Comparison of ENCODE assay signal across 24 cellular contexts in genomic region chr12:32515137-32515860, GRCh38.
DNase-seq lines count a peak whose midpoint lies in the region; ATAC-seq and TF ChIP-seq lines count a peak whose summit lies in the region.
"Had no signal": no experiment of that assay in that cellular context is flagged by ENCODE, and none has a peak within 500 bp of the region (broad histone marks: within the 10 kb centered on the region; RNA-seq: fewer than 3 reads in every experiment).

No MANE protein-coding gene starts in this region.

- no peaks in the 10 kb centered on the region for H3K27me3 ChIP-seq in endodermal cell (ENCODE audit: control insufficient read depth, insufficient read depth, low read length, poor library complexity, severe bottlenecking)
- H3K27me3 ChIP-seq: hepatocyte, spleen, testis had no signal

- peak overlapping the region; percentile 87 for H3K27ac Mint-ChIP-seq in endodermal cell
- peak overlapping the region; percentile 28 for H3K27ac Mint-ChIP-seq in type B pancreatic cell
- H3K27ac Mint-ChIP-seq: activated naive CD4-positive, alpha-beta T cell treated with anti-CD3 and anti-CD28 coated beads, Interleukin-2, amount 50 U/mL, for 24 hours; CD4-positive, alpha-beta memory T cell; mesothelial cell of epicardium had no signal

- H3K9me3 Mint-ChIP-seq in endodermal cell, result no peaks in the 10 kb centered on the region
- no peaks in the 10 kb centered on the region for H3K9me3 Mint-ChIP-seq in type B pancreatic cell
- H3K9me3 Mint-ChIP-seq: activated naive CD4-positive, alpha-beta T cell treated with anti-CD3 and anti-CD28 coated beads, Interleukin-2, amount 50 U/mL, for 24 hours; CD4-positive, alpha-beta memory T cell; mesothelial cell of epicardium had no signal

- H3K4me1 ChIP-seq in endodermal cell (ENCODE audit: control insufficient read depth, insufficient read depth, low read length), result peaks cover 12% of the 10 kb centered on the region
- H3K4me1 ChIP-seq: testis had no signal

- peaks cover 7% of the 10 kb centered on the region for H3K36me3 ChIP-seq in endodermal cell (ENCODE audit: control insufficient read depth, insufficient read depth, low read length)
- H3K36me3 ChIP-seq: spleen, WERI-Rb-1 had no signal

- ATAC-seq in Right ventricle myocardium inferior, result no peak

- H3K4me1 Mint-ChIP-seq in endodermal cell (peaks cover 35% of the 10 kb centered on the region), type B pancreatic cell (ENCODE audit: unreplicated experiment) (no peaks in the 10 kb centered on the region)
- H3K4me1 Mint-ChIP-seq: activated naive CD4-positive, alpha-beta T cell treated with anti-CD3 and anti-CD28 coated beads, Interleukin-2, amount 50 U/mL, for 24 hours; CD4-positive, alpha-beta memory T cell had no signal

- no peak overlapping the region for H3K9ac ChIP-seq in endodermal cell (ENCODE audit: extremely low read depth, low read length, poor library complexity, severe bottlenecking)

- no peaks in the 10 kb centered on the region for H3K9me3 ChIP-seq in endodermal cell (ENCODE audit: control insufficient read depth, low read length)
- H3K9me3 ChIP-seq: spleen, testis had no signal

- H3K27ac ChIP-seq in endodermal cell (ENCODE audit: low read depth, low read length), result no peak overlapping the region
- H3K27ac ChIP-seq: hepatocyte, testis, WERI-Rb-1 had no signal

- DNase-seq in NCI-H345 (lab: John Stamatoyannopoulos, UW) (peak; percentile 28), NCI-H345 treated with DMSO at 0.1 percent for 48 hours (lab: John Stamatoyannopoulos, UW; ENCODE audit: unreplicated experiment) (no peak), NCI-H2029 (lab: John Stamatoyannopoulos, UW) (peak; percentile 32), endodermal cell (peak; percentile 55), type B pancreatic cell (ENCODE audit: extremely low spot score, unreplicated experiment) (no peak), NCI-H748 (lab: John Stamatoyannopoulos, UW; ENCODE audit: unreplicated experiment) (no peak), Right ventricle myocardium inferior (ENCODE audit: missing footprints) (no peak), UCSD-AML1 (lab: John Stamatoyannopoulos, UW; ENCODE audit: unreplicated experiment) (no peak)
- DNase-seq: ACHN; activated CD4-positive, alpha-beta T cell treated with anti-CD3 and anti-CD28 coated beads, Interleukin-2, amount 50 U/mL, for 48 hours; activated T-cell treated with anti-CD3 and anti-CD28 coated beads, Interleukin-2, amount 50 U/mL, for 1 hour; CD4-positive, alpha-beta memory T cell; DMS79 treated with DMSO at 0.1 percent for 48 hours; GOT3; islet precursor cell; NCI-H2227 treated with DMSO at 0.1 percent for 48 hours; Right ventricle myocardium superior; spleen; T-helper 1 cell; testis; WERI-Rb-1 had no signal

- H3K27me3 Mint-ChIP-seq in endodermal cell (ENCODE audit: insufficient read depth) (no peaks in the 10 kb centered on the region), type B pancreatic cell (no peaks in the 10 kb centered on the region)

- H3K4me3 ChIP-seq in endodermal cell (ENCODE audit: low read length), result peak overlapping the region; percentile 6
- H3K4me3 ChIP-seq: hepatocyte, spleen, testis had no signal

- WGBS in endodermal cell (ENCODE audit: insufficient coverage in 1 of 2, insufficient read length in 1 of 2), 2 experiments, result no CpG with 5 or more reads among the region's 1 CpG

- no peak overlapping the region for H3K4me3 Mint-ChIP-seq in endodermal cell
- no peak overlapping the region for H3K4me3 Mint-ChIP-seq in type B pancreatic cell
- H3K4me3 Mint-ChIP-seq: activated naive CD4-positive, alpha-beta T cell treated with anti-CD3 and anti-CD28 coated beads, Interleukin-2, amount 50 U/mL, for 24 hours; CD4-positive, alpha-beta memory T cell; mesothelial cell of epicardium had no signal

- H3K36me3 Mint-ChIP-seq in endodermal cell (ENCODE audit: low read depth) (peaks cover 9% of the 10 kb centered on the region), type B pancreatic cell (peaks cover 12% of the 10 kb centered on the region)
- H3K36me3 Mint-ChIP-seq: activated naive CD4-positive, alpha-beta T cell treated with anti-CD3 and anti-CD28 coated beads, Interleukin-2, amount 50 U/mL, for 24 hours; CD4-positive, alpha-beta memory T cell; mesothelial cell of epicardium had no signal

- intact Hi-C loops in Right ventricle myocardium inferior (cut with DNase I), result no loop called here

- TF ChIP-seq CTCF in endodermal cell (conservative IDR thresholded peaks at IDR 0.05) (no peak), type B pancreatic cell (conservative IDR thresholded peaks at IDR 0.05) (no peak)

Comparison
In these comparisons a context has a peak if more than half of its experiments do, and no peak if none do; other contexts are left out.
1. DNase-seq: peak in NCI-H345 (single experiment), NCI-H2029 (single experiment) and endodermal cell (single experiment); none in NCI-H345 treated with DMSO at 0.1 percent for 48 hours (single experiment), type B pancreatic cell (single experiment), NCI-H748 (single experiment), Right ventricle myocardium inferior (single experiment) and UCSD-AML1 (single experiment).